In genomic region chr5:148791334-148791667, GRCh38 we compare ENCODE assay signal across 8 cellular contexts. TPM values are rescaled to one million over a fixed set of nuclear protein-coding genes. Genes with fewer than 3 reads are reported as not detected.
DNase-seq lines count a peak whose midpoint lies in the region; ATAC-seq and TF ChIP-seq lines count a peak whose summit lies in the region.

No MANE protein-coding gene starts in this region.

- no peak overlapping the region for H3K4me3 ChIP-seq in fibroblast of mammary gland (ENCODE audit: control insufficient read depth, low read depth, low read length)
- no peak overlapping the region for H3K4me3 ChIP-seq in Caco-2 (ENCODE audit: low read depth, low read length)

- peaks cover 13% of the 10 kb centered on the region for H3K27me3 Mint-ChIP-seq in Caco-2 (ENCODE audit: insufficient read depth, unreplicated experiment)

- H3K36me3 Mint-ChIP-seq in Caco-2 (ENCODE audit: insufficient read depth, unreplicated experiment): no peaks in the 10 kb centered on the region

- CTCF ChIA-PET in Caco-2 (lab: Charles Lee): no interaction called here

- H3K4me3 Mint-ChIP-seq in Caco-2 (ENCODE audit: unreplicated experiment): no peak overlapping the region

- no peaks in the 10 kb centered on the region for H3K9me3 ChIP-seq in Caco-2

- no peaks in the 10 kb centered on the region for H3K4me1 Mint-ChIP-seq in Caco-2 (ENCODE audit: low read depth, unreplicated experiment)

- no peaks in the 10 kb centered on the region for H3K9me3 Mint-ChIP-seq in Caco-2 (ENCODE audit: unreplicated experiment)

- peaks cover 2% of the 10 kb centered on the region; the same call in 1 of the 2 replicates for H3K27me3 ChIP-seq in Caco-2 (replicated peaks; ENCODE audit: control insufficient read depth, insufficient read depth, low read length)

- intact Hi-C loops in Caco-2 (cut with micrococcal nuclease; ENCODE audit: unreplicated experiment): no loop called here

- DNase-seq in HPDE6-E6E7 (ENCODE audit: extremely low spot score) (peak; percentile 49), fibroblast of mammary gland (ENCODE audit: low read depth) (peak; percentile 55), NCI-H146 treated with DMSO at 0.1 percent for 48 hours (lab: John Stamatoyannopoulos, UW; ENCODE audit: unreplicated experiment) (no peak), Caco-2 (no peak), iPS-NIHi11 (ENCODE audit: low spot score) (no peak), middle frontal gyrus (ENCODE audit: extremely low spot score, low spot score) (no peak)

- POLR2A ChIA-PET in Caco-2 (lab: Charles Lee): no interaction called here

- no peaks in the 10 kb centered on the region for H3K4me1 ChIP-seq in Caco-2

- ATAC-seq in GM18520 (IDR thresholded peaks at IDR 0.05; ENCODE audit: unreplicated experiment): peak; percentile 96
- ATAC-seq in GM21723 (IDR thresholded peaks at IDR 0.05; ENCODE audit: unreplicated experiment): peak; percentile 97

- TF ChIP-seq CTCF in fibroblast of mammary gland (conservative IDR thresholded peaks at IDR 0.05; ENCODE audit: control insufficient read depth, insufficient read depth, low read depth, low read length): no peak
- TF ChIP-seq CTCF in Caco-2 (IDR thresholded peaks at IDR 0.05; ENCODE audit: insufficient read depth in 1 of 2, low read depth in 1 of 2, low read length in 1 of 2, severe bottlenecking in 1 of 2, unreplicated experiment in 1 of 2): no peak

- no TSS peak for BruUV-seq in Caco-2 (replicated peaks; lab: Mats Ljungman, UMichigan)

- H3K36me3 ChIP-seq in Caco-2 (ENCODE audit: control insufficient read depth, insufficient read depth, low read length): no peaks in the 10 kb centered on the region

- H3K27ac Mint-ChIP-seq in Caco-2 (ENCODE audit: unreplicated experiment): no peak overlapping the region

RNA-seq across cellular contexts. Expression of gene ADRB2, which starts 35.1 kb away (rescaled TPM):
- total RNA-seq in Caco-2 (2022): not detected in 2 replicates

Comparison
In these comparisons a context has a peak if more than half of its experiments do, and no peak if none do; other contexts are left out.
1. DNase-seq: peak in HPDE6-E6E7 (single experiment) and fibroblast of mammary gland (single experiment); none in NCI-H146 treated with DMSO at 0.1 percent for 48 hours (single experiment), Caco-2 (0 of 2), iPS-NIHi11 (single experiment) and middle frontal gyrus (single experiment).